ENCODE assay signal across 1 cellular context in genomic region chr3:127779747-127780146, GRCh38.
TF ChIP-seq lines count a peak whose summit lies in the region.

No MANE protein-coding gene starts in this region.

TF ChIP-seq in GM12878, 131 proteins besides CTCF, POLR2A, EP300 and RAD21 (continued from another document):
- TF ChIP-seq IKZF1 (conservative IDR thresholded peaks at IDR 0.05): peak; percentile 60
- TF ChIP-seq KAT2A (conservative IDR thresholded peaks at IDR 0.05; ENCODE audit: control insufficient read depth, low read depth, low read length): no peak
- TF ChIP-seq YY1 (IDR thresholded peaks at IDR 0.05; ENCODE audit: low read depth, low read length): peak; percentile 93
- peak in 1 of 2 experiments; percentile 83; a peak in 1 of 4 replicates for TF ChIP-seq ETV6 (conservative IDR thresholded peaks at IDR 0.05 in 1 of 2, IDR thresholded peaks at IDR 0.05 in 1 of 2; ENCODE audit: borderline replicate concordance in 1 of 2, low read depth in 1 of 2)
- peak; percentile 73; the same call in 1 of the 2 replicates for TF ChIP-seq ATF2 (IDR thresholded peaks at IDR 0.05; ENCODE audit: low read length)
- no peak for TF ChIP-seq SREBF1 (IDR thresholded peaks at IDR 0.05; ENCODE audit: low read length)
- no peak for TF ChIP-seq ZNF384 (IDR thresholded peaks at IDR 0.05; ENCODE audit: borderline replicate concordance, low read depth, low read length)
- TF ChIP-seq NR2C1 (IDR thresholded peaks at IDR 0.05): 0 out of 2 replicates have a peak, but pooled peaks have one; percentile 11
- peak; percentile 69 to 77 for TF ChIP-seq IKZF2 (IDR thresholded peaks at IDR 0.05)
- no peak for TF ChIP-seq CEBPB (IDR thresholded peaks at IDR 0.05; ENCODE audit: borderline replicate concordance in 1 of 2, low read depth in 2 of 2, low read length in 2 of 2)
- no peak for TF ChIP-seq DPF2 (IDR thresholded peaks at IDR 0.05)
- peak; percentile 47 for TF ChIP-seq BCL3 (IDR thresholded peaks at IDR 0.05; ENCODE audit: borderline replicate concordance, insufficient read depth, low read depth, low read length, poor library complexity, severe bottlenecking)
- TF ChIP-seq FOXM1 (IDR thresholded peaks at IDR 0.05; ENCODE audit: low read depth, low read length): peak; percentile 88; the same call in 1 of the 2 replicates
- TF ChIP-seq KDM1A (IDR thresholded peaks at IDR 0.05; ENCODE audit: borderline replicate concordance): no peak
- no peak for TF ChIP-seq MLLT1 (IDR thresholded peaks at IDR 0.05)
- no peak for TF ChIP-seq PBX3 (IDR thresholded peaks at IDR 0.05; ENCODE audit: insufficient replicate concordance, low read depth, low read length)
- TF ChIP-seq SIN3A (IDR thresholded peaks at IDR 0.05; ENCODE audit: low read depth, low read length): no peak
- TF ChIP-seq GABPA (IDR thresholded peaks at IDR 0.05; ENCODE audit: low read depth): 0 out of 2 replicates have a peak, but pooled peaks have one; percentile 46
- peak; percentile 84 for TF ChIP-seq EED (IDR thresholded peaks at IDR 0.05; ENCODE audit: low read depth)
- TF ChIP-seq MEF2B (IDR thresholded peaks at IDR 0.05; ENCODE audit: partially characterized antibody, poor library complexity, severe bottlenecking): peak; percentile 32
- TF ChIP-seq MTA3 (IDR thresholded peaks at IDR 0.05; ENCODE audit: borderline replicate concordance, low read length): no peak
- peak; percentile 81; the same call in 1 of the 2 replicates for TF ChIP-seq ZBED1 (IDR thresholded peaks at IDR 0.05; ENCODE audit: borderline replicate concordance)
- no peak for TF ChIP-seq NKRF (conservative IDR thresholded peaks at IDR 0.05)
- peak; percentile 87 for TF ChIP-seq NFIC (IDR thresholded peaks at IDR 0.05; ENCODE audit: low read depth, low read length)
- 0 out of 2 replicates have a peak, but pooled peaks have one; percentile 41 for TF ChIP-seq CBFB (IDR thresholded peaks at IDR 0.05; ENCODE audit: low read depth)
- TF ChIP-seq JUND (IDR thresholded peaks at IDR 0.05; ENCODE audit: low read depth, low read length): no peak
- TF ChIP-seq YBX1 (IDR thresholded peaks at IDR 0.05): no peak
- no peak for TF ChIP-seq SREBF2 (IDR thresholded peaks at IDR 0.05; ENCODE audit: low read length)
- TF ChIP-seq ZNF687 (IDR thresholded peaks at IDR 0.05): 0 out of 2 replicates have a peak, but pooled peaks have one; percentile 37
- TF ChIP-seq BCL11A (IDR thresholded peaks at IDR 0.05; ENCODE audit: low read depth, low read length): peak; percentile 17; the same call in 1 of the 2 replicates
- no peak for TF ChIP-seq ESRRA (IDR thresholded peaks at IDR 0.05; ENCODE audit: low read length)
- TF ChIP-seq RAD51 (IDR thresholded peaks at IDR 0.05): no peak
- TF ChIP-seq RUNX3 (IDR thresholded peaks at IDR 0.05; ENCODE audit: low read length): peak; percentile 68
- peak; percentile 45; the same call in 1 of the 2 replicates for TF ChIP-seq CREM (IDR thresholded peaks at IDR 0.05; ENCODE audit: low read depth)
- TF ChIP-seq IRF4 (IDR thresholded peaks at IDR 0.05; ENCODE audit: low read depth, low read length): peak; percentile 72; the same call in 1 of the 2 replicates
- TF ChIP-seq MEF2A (IDR thresholded peaks at IDR 0.05; ENCODE audit: insufficient read depth, low read depth, low read length): peak; percentile 93
- TF ChIP-seq JUNB (IDR thresholded peaks at IDR 0.05): peak; percentile 85
- TF ChIP-seq POLR2AphosphoS5 (IDR thresholded peaks at IDR 0.05; ENCODE audit: low read length): no peak
- no peak for TF ChIP-seq FOS (IDR thresholded peaks at IDR 0.05; ENCODE audit: borderline replicate concordance, extremely low read depth, insufficient read length)
- TF ChIP-seq SKIL (IDR thresholded peaks at IDR 0.05; ENCODE audit: low read depth, poor library complexity, severe bottlenecking): peak; percentile 23
- no peak for TF ChIP-seq E4F1 (IDR thresholded peaks at IDR 0.05; ENCODE audit: borderline replicate concordance, partially characterized antibody)
